In the genomic region with DNA sequence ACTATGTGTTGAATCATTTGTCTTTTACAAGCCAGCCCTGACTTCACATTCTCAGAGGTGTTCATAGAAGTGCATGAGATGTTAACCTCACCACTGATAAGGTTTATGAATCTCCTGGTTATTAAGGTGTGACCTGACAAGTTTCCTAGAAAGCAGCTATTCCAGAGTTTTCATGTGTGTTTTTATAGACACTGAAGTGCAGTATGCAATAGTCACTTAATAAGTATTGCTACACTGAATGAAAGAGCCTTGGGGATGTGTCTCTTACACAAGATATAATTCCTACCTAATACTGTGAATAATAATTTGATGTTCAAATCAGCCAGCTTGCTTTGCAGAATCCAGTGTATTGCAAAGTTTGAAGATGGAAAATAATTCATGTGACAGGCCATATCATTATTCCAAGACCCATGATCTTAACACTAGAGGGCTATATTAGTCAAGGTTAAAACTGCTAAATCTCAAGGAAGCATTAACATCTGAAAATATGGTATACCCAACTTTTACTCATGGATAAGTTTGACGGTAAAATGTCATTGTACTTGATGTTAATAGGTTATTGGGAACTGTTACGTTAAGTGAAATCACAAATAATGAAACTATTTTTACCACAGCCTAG, we compare ENCODE assay signal across 13 cellular contexts. TPM values are rescaled to one million over a fixed set of nuclear protein-coding genes. Genes with fewer than 3 reads are reported as not detected.
DNase-seq lines count a peak whose midpoint lies in the region; ATAC-seq, FAIRE-seq and TF ChIP-seq lines count a peak whose summit lies in the region.
"Had no signal": no experiment of that assay in that cellular context is flagged by ENCODE, and none has a peak within 500 bp of the region (broad histone marks: within the 10 kb centered on the region; RNA-seq: fewer than 3 reads in every experiment).

No MANE protein-coding gene starts in this region.

- 70 to 72% (median 72%) methylated on average over 2 of the region's 2 CpGs for WGBS in small intestine, 3 donors

- no peak for DNase-seq in activated CD8-positive, alpha-beta memory T cell treated with anti-CD3 and anti-CD28 coated beads, Interleukin-2, amount 10 ng/mL, durations not matched to agents 7 days and 5 days
- DNase-seq in activated CD8-positive, alpha-beta memory T cell treated with anti-CD3 and anti-CD28 coated beads, Interleukin-2, amount 50 U/mL, for 4 hours = no peak
- peak; percentile 58 for DNase-seq in NB4 (ENCODE audit: low read depth)
- DNase-seq in chondrocyte (ENCODE audit: low spot score) = no peak
- peak; percentile 17 for DNase-seq in small intestine
- no peak for DNase-seq in ecto neural progenitor cell (ENCODE audit: low spot score)
- DNase-seq in superior temporal gyrus (ENCODE audit: extremely low spot score) = no peak
- DNase-seq: activated CD4-positive, alpha-beta T cell treated with anti-CD3 and anti-CD28 coated beads, Interleukin-2, amount 10 ng/mL, durations not matched to agents 7 days and 5 days; brain microvascular endothelial cell; DMS153; NCI-H2081 treated with DMSO at 0.1 percent for 48 hours had no signal

- H3K27ac Mint-ChIP-seq in activated CD8-positive, alpha-beta memory T cell treated with anti-CD3 and anti-CD28 coated beads, Interleukin-2, amount 10 ng/mL, durations not matched to agents 7 days and 5 days = no peak overlapping the region
- H3K27ac Mint-ChIP-seq in chondrocyte (ENCODE audit: unreplicated experiment) = no peak overlapping the region
- H3K27ac Mint-ChIP-seq: activated CD4-positive, alpha-beta T cell treated with anti-CD3 and anti-CD28 coated beads, Interleukin-2, amount 10 ng/mL, durations not matched to agents 7 days and 5 days had no signal

- no peak for FAIRE-seq in small intestine (lab: Jason Lieb, UNC)

- H3K9me3 ChIP-seq in small intestine (ENCODE audit: control insufficient read depth, low read depth) = no peaks in the 10 kb centered on the region
- H3K9me3 ChIP-seq: tibial artery had no signal

- ATAC-seq in activated CD8-positive, alpha-beta memory T cell treated with anti-CD3 and anti-CD28 coated beads, Interleukin-2, amount 10 ng/mL, durations not matched to agents 7 days and 5 days = peak; percentile 20
- no peak for ATAC-seq in GM21717 (IDR thresholded peaks at IDR 0.05; ENCODE audit: unreplicated experiment)

- no peaks in the 10 kb centered on the region for H3K9me3 Mint-ChIP-seq in activated CD8-positive, alpha-beta memory T cell treated with anti-CD3 and anti-CD28 coated beads, Interleukin-2, amount 10 ng/mL, durations not matched to agents 7 days and 5 days (ENCODE audit: low read depth)
- no peaks in the 10 kb centered on the region for H3K9me3 Mint-ChIP-seq in chondrocyte (ENCODE audit: low read depth)
- H3K9me3 Mint-ChIP-seq: activated CD4-positive, alpha-beta T cell treated with anti-CD3 and anti-CD28 coated beads, Interleukin-2, amount 10 ng/mL, durations not matched to agents 7 days and 5 days had no signal

- TF ChIP-seq CTCF in NB4 (IDR thresholded peaks at IDR 0.05; ENCODE audit: low read depth, low read length) (no peak), chondrocyte (IDR thresholded peaks at IDR 0.05) (peak; percentile 57)

- no peaks in the 10 kb centered on the region for H3K4me1 ChIP-seq in small intestine (ENCODE audit: control insufficient read depth in 2 of 2, insufficient read depth in 1 of 2, low read depth in 1 of 2, low read length in 1 of 2)
- H3K4me1 ChIP-seq: tibial artery had no signal

- peaks cover 19% of the 10 kb centered on the region for H3K36me3 Mint-ChIP-seq in activated CD8-positive, alpha-beta memory T cell treated with anti-CD3 and anti-CD28 coated beads, Interleukin-2, amount 10 ng/mL, durations not matched to agents 7 days and 5 days
- H3K36me3 Mint-ChIP-seq in chondrocyte (ENCODE audit: low read depth) = peaks cover 12% of the 10 kb centered on the region

- CTCF ChIA-PET in activated CD8-positive, alpha-beta memory T cell treated with anti-CD3 and anti-CD28 coated beads, Interleukin-2, amount 10 ng/mL, durations not matched to agents 7 days and 5 days (lab: Charles Lee) = interaction anchor here (0.6 to 1.3 kb wide), 6 partner anchors 10 to 61 kb away, joined by 3 to 6 read pairs (median 3); a partner anchor contains a TSS

- no peaks in the 10 kb centered on the region for H3K27me3 ChIP-seq in small intestine (ENCODE audit: control insufficient read depth in 2 of 2, insufficient read depth in 2 of 2, low read length in 2 of 2)
- H3K27me3 ChIP-seq: brain microvascular endothelial cell, tibial artery had no signal

- H3K4me1 Mint-ChIP-seq in activated CD8-positive, alpha-beta memory T cell treated with anti-CD3 and anti-CD28 coated beads, Interleukin-2, amount 10 ng/mL, durations not matched to agents 7 days and 5 days = peaks cover 5% of the 10 kb centered on the region
- no peaks in the 10 kb centered on the region for H3K4me1 Mint-ChIP-seq in chondrocyte (ENCODE audit: low read depth)

- H3K27ac ChIP-seq in small intestine (ENCODE audit: low read depth in 1 of 2, low read length in 1 of 2) = no peak overlapping the region
- H3K27ac ChIP-seq: brain microvascular endothelial cell, tibial artery had no signal

- no peaks in the 10 kb centered on the region for H3K27me3 Mint-ChIP-seq in activated CD8-positive, alpha-beta memory T cell treated with anti-CD3 and anti-CD28 coated beads, Interleukin-2, amount 10 ng/mL, durations not matched to agents 7 days and 5 days
- H3K27me3 Mint-ChIP-seq in chondrocyte (ENCODE audit: low read depth) = no peaks in the 10 kb centered on the region
- H3K27me3 Mint-ChIP-seq: activated CD4-positive, alpha-beta T cell treated with anti-CD3 and anti-CD28 coated beads, Interleukin-2, amount 10 ng/mL, durations not matched to agents 7 days and 5 days had no signal

- TF ChIP-seq POLR2A in NB4 (IDR thresholded peaks at IDR 0.05; ENCODE audit: extremely low read depth, insufficient read length) = no peak

- H3K4me3 ChIP-seq in NB4 (ENCODE audit: low read depth, low read length) = no peak overlapping the region
- H3K4me3 ChIP-seq in small intestine (ENCODE audit: low read depth in 1 of 2, low read length in 2 of 2) = no peak overlapping the region
- H3K4me3 ChIP-seq: tibial artery had no signal

- H3K4me3 Mint-ChIP-seq in activated CD8-positive, alpha-beta memory T cell treated with anti-CD3 and anti-CD28 coated beads, Interleukin-2, amount 10 ng/mL, durations not matched to agents 7 days and 5 days = no peak overlapping the region
- no peak overlapping the region for H3K4me3 Mint-ChIP-seq in chondrocyte (ENCODE audit: unreplicated experiment)
- H3K4me3 Mint-ChIP-seq: activated CD4-positive, alpha-beta T cell treated with anti-CD3 and anti-CD28 coated beads, Interleukin-2, amount 10 ng/mL, durations not matched to agents 7 days and 5 days had no signal

- H3K36me3 ChIP-seq in small intestine (ENCODE audit: control insufficient read depth in 2 of 2, insufficient read depth in 2 of 2, low read length in 2 of 2) = peaks cover 7 to 14% of the 10 kb centered on the region in 2 donors

RNA-seq across cellular contexts. Expression of a gene that starts 13.0 kb away (rescaled TPM):
- total RNA-seq in activated CD8-positive, alpha-beta memory T cell treated with anti-CD3 and anti-CD28 coated beads, Interleukin-2, amount 10 ng/mL, durations not matched to agents 7 days and 5 days = 100 to 1,000 TPM; 360 to 485 TPM
- total RNA-seq in chondrocyte = 469 to 531 TPM (median 525 TPM) in 3 replicates
- 100 to 1,000 TPM; 538 to 968 (median 837) TPM for polyA plus RNA-seq in small intestine

RNA-seq across cellular contexts. Expression of a gene that starts 38.1 kb away (rescaled TPM):
- 10 to 100 TPM; 28.9 to 29.3 TPM for total RNA-seq in activated CD8-positive, alpha-beta memory T cell treated with anti-CD3 and anti-CD28 coated beads, Interleukin-2, amount 10 ng/mL, durations not matched to agents 7 days and 5 days
- total RNA-seq in chondrocyte = 65.0 to 69.5 TPM (median 66.8 TPM) in 3 replicates
- 1 to 10 TPM in 2 of 3 donors, under 1 TPM in 1; 0.67 to 6.4 (median 2.7) TPM for polyA plus RNA-seq in small intestine

RNA-seq across cellular contexts. Expression of a gene that starts 38.6 kb away (rescaled TPM):
- 10 to 100 TPM; 27.9 to 36.3 TPM for total RNA-seq in activated CD8-positive, alpha-beta memory T cell treated with anti-CD3 and anti-CD28 coated beads, Interleukin-2, amount 10 ng/mL, durations not matched to agents 7 days and 5 days
- 19.2 to 26.7 TPM (median 21.8 TPM) in 3 replicates for total RNA-seq in chondrocyte
- polyA plus RNA-seq in small intestine = 1 to 10 TPM; 8.1 to 9.1 (median 8.3) TPM

Comparison
In these comparisons a context has a peak if more than half of its experiments do, and no peak if none do; other contexts are left out.
1. DNase-seq: peak in NB4 (single experiment) and small intestine (single experiment); none in activated CD8-positive, alpha-beta memory T cell treated with anti-CD3 and anti-CD28 coated beads, Interleukin-2, amount 10 ng/mL, durations not matched to agents 7 days and 5 days (single experiment), activated CD8-positive, alpha-beta memory T cell treated with anti-CD3 and anti-CD28 coated beads, Interleukin-2, amount 50 U/mL, for 4 hours (single experiment), chondrocyte (single experiment), ecto neural progenitor cell (single experiment) and superior temporal gyrus (single experiment).